9 cellular contexts compared by ENCODE assay signal in the genomic region with DNA sequence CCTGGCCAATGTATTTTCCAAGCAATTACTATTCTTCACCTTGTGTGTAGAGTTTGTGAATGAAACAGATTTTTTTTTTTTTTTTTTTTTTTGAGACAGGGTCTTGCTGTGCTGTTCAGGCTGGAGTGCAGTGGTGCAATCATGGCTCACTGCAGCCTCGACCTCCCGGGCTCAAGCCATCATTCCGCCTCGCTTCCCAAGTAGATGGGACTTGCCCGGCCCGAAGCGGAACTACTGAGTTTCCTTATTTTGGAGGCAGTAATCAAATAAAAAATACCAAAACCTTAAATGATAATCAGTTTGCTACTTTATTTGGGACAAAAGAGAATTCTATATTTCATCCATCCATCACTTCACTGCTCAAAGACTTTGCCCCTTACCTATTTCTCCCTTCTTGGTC. TPM values are rescaled to one million over a fixed set of nuclear protein-coding genes. Genes with fewer than 3 reads are reported as not detected.
DNase-seq lines count a peak whose midpoint lies in the region; ATAC-seq and TF ChIP-seq lines count a peak whose summit lies in the region.
"Had no signal": no experiment of that assay in that cellular context is flagged by ENCODE, and none has a peak within 500 bp of the region (broad histone marks: within the 10 kb centered on the region; RNA-seq: fewer than 3 reads in every experiment).

No MANE protein-coding gene starts in this region.

- H3K4me3 ChIP-seq in heart right ventricle (peak overlapping the region in 9 of 10 donors; percentile 58 to 94 (median 77)), mesodermal cell (ENCODE audit: extremely low read depth, insufficient read depth, low read length, poor library complexity, severe bottlenecking) (peak overlapping the region; percentile 56), uterus (no peak overlapping the region)

- H3K9me3 ChIP-seq in heart right ventricle = peaks cover 0 to 4% (median 0%) of the 10 kb centered on the region in 11 donors
- H3K9me3 ChIP-seq in mesodermal cell (ENCODE audit: control insufficient read depth, low read length) = no peaks in the 10 kb centered on the region
- no peaks in the 10 kb centered on the region for H3K9me3 ChIP-seq in uterus

- TF ChIP-seq CTCF in heart right ventricle (IDR thresholded peaks at IDR 0.05) = no peak
- TF ChIP-seq CTCF in uterus (IDR thresholded peaks at IDR 0.05) = no peak

- H3K36me3 ChIP-seq in heart right ventricle (no peaks in the 10 kb centered on the region), mesodermal cell (ENCODE audit: control insufficient read depth, insufficient read depth, low read length) (no peaks in the 10 kb centered on the region), uterus (no peaks in the 10 kb centered on the region)

- intact Hi-C loops in heart right ventricle (cut with DNase I) (no loop called here), cardiac septum (cut with DNase I) (no loop called here), uterus (cut with DNase I; ENCODE audit: low total_unique reads) (no loop called here)
- intact Hi-C loops in activated T-helper 2 cell treated with anti-CD3 and anti-CD28 coated beads, Interferon-gamma antibody, Interleukin-2, Interleukin-4, amounts not matched to agents 10 μg/mL and 5 μg/mL and 100 μg/mL, durations not matched to agents 14 hours and 24 hours and 36 hours (cut with micrococcal nuclease) = no loop called here

- 95% methylated on average over 7 of the region's 7 CpGs for WGBS in heart right ventricle, 2 donors
- 94 to 96% methylated on average over 3 to 4 of the region's 7 CpGs for WGBS in mesodermal cell (ENCODE audit: insufficient coverage in 2 of 2), 2 experiments

- H3K27ac Mint-ChIP-seq in activated T-helper 2 cell treated with anti-CD3 and anti-CD28 coated beads, Interferon-gamma antibody, Interleukin-2, Interleukin-4, amounts not matched to agents 10 μg/mL and 5 μg/mL and 100 μg/mL, durations not matched to agents 14 hours and 24 hours and 36 hours = no peak overlapping the region

- no peak for DNase-seq in heart right ventricle
- DNase-seq in cardiac septum (ENCODE audit: low spot score) = no peak
- DNase-seq in activated T-helper 2 cell treated with anti-CD3 and anti-CD28 coated beads, Interferon-gamma antibody, Interleukin-2, Interleukin-4, amounts not matched to agents 10 μg/mL and 5 μg/mL and 100 μg/mL, durations not matched to agents 14 hours and 24 hours and 36 hours (ENCODE audit: low spot score) = no peak
- no peak for DNase-seq in uterus
- DNase-seq in stimulated activated CD4-positive, alpha-beta T cell treated with anti-CD3 and anti-CD28 coated beads, Interleukin-2, amount 100 ng/mL, for 24 hours = no peak
- DNase-seq in NCI-H510A treated with DMSO at 0.1 percent for 48 hours (lab: John Stamatoyannopoulos, UW) = no peak

- peaks cover 4% of the 10 kb centered on the region for H3K27me3 Mint-ChIP-seq in activated T-helper 2 cell treated with anti-CD3 and anti-CD28 coated beads, Interferon-gamma antibody, Interleukin-2, Interleukin-4, amounts not matched to agents 10 μg/mL and 5 μg/mL and 100 μg/mL, durations not matched to agents 14 hours and 24 hours and 36 hours (ENCODE audit: low read depth)

- peaks cover 11% of the 10 kb centered on the region for H3K4me1 Mint-ChIP-seq in activated T-helper 2 cell treated with anti-CD3 and anti-CD28 coated beads, Interferon-gamma antibody, Interleukin-2, Interleukin-4, amounts not matched to agents 10 μg/mL and 5 μg/mL and 100 μg/mL, durations not matched to agents 14 hours and 24 hours and 36 hours (ENCODE audit: low read depth)

- H3K27ac ChIP-seq in heart right ventricle (peak overlapping the region in 2 of 10 donors; percentile 67 to 80), mesodermal cell (ENCODE audit: low read depth, low read length, severe bottlenecking) (no peak overlapping the region), uterus (peak overlapping the region; percentile 84 to 87)

- ATAC-seq in heart right ventricle = no peak
- ATAC-seq in GM21381 (IDR thresholded peaks at IDR 0.05; ENCODE audit: unreplicated experiment) = no peak

- H3K4me3 Mint-ChIP-seq in activated T-helper 2 cell treated with anti-CD3 and anti-CD28 coated beads, Interferon-gamma antibody, Interleukin-2, Interleukin-4, amounts not matched to agents 10 μg/mL and 5 μg/mL and 100 μg/mL, durations not matched to agents 14 hours and 24 hours and 36 hours (ENCODE audit: low read depth) = peak overlapping the region; percentile 96

- H3K36me3 Mint-ChIP-seq in activated T-helper 2 cell treated with anti-CD3 and anti-CD28 coated beads, Interferon-gamma antibody, Interleukin-2, Interleukin-4, amounts not matched to agents 10 μg/mL and 5 μg/mL and 100 μg/mL, durations not matched to agents 14 hours and 24 hours and 36 hours (ENCODE audit: low read depth) = no peaks in the 10 kb centered on the region

- H3K27me3 ChIP-seq in heart right ventricle (no peaks in the 10 kb centered on the region), uterus (no peaks in the 10 kb centered on the region)

- H3K4me1 ChIP-seq in heart right ventricle (peaks cover 0 to 13% (median 6%) of the 10 kb centered on the region in 9 donors), mesodermal cell (ENCODE audit: control insufficient read depth, insufficient read depth, low read length, poor library complexity, severe bottlenecking) (peaks cover 2% of the 10 kb centered on the region), uterus (no peaks in the 10 kb centered on the region)

- no peaks in the 10 kb centered on the region for H3K9me3 Mint-ChIP-seq in activated T-helper 2 cell treated with anti-CD3 and anti-CD28 coated beads, Interferon-gamma antibody, Interleukin-2, Interleukin-4, amounts not matched to agents 10 μg/mL and 5 μg/mL and 100 μg/mL, durations not matched to agents 14 hours and 24 hours and 36 hours

- no peak for TF ChIP-seq POLR2A in uterus (IDR thresholded peaks at IDR 0.05)

RNA-seq across cellular contexts. Expression of gene BTBD8, which starts 0.7 kb away (rescaled TPM):
- total RNA-seq in heart right ventricle = 1 to 10 TPM; 2.9 to 6.1 (median 4.4) TPM
- 1 to 10 TPM in 1 of 2 donors, under 1 TPM in 1; 0.30 to 2.0 TPM for polyA plus RNA-seq in heart right ventricle
- total RNA-seq in cardiac septum = 4.5 TPM
- total RNA-seq in activated T-helper 2 cell treated with anti-CD3 and anti-CD28 coated beads, Interferon-gamma antibody, Interleukin-2, Interleukin-4, amounts not matched to agents 10 μg/mL and 5 μg/mL and 100 μg/mL, durations not matched to agents 14 hours and 24 hours and 36 hours = 1.4 and 2.4 TPM in 2 replicates
- 3.4 TPM for polyA plus RNA-seq in mesodermal cell (2013, experiment 1 of 2)
- polyA plus RNA-seq in mesodermal cell (2013, experiment 2 of 2) = 4.0 TPM
- 10 to 100 TPM in 1 of 4 donors, 1 to 10 TPM in 3; 3.7 to 15.2 (median 4.5) TPM for total RNA-seq in uterus

RNA-seq across cellular contexts. Expression of gene SETSIP, which starts 4.2 kb away (rescaled TPM):
- total RNA-seq in heart right ventricle (not detected), cardiac septum (not detected), uterus (not detected)
- not detected for polyA plus RNA-seq in heart right ventricle
- not detected in 2 replicates for total RNA-seq in activated T-helper 2 cell treated with anti-CD3 and anti-CD28 coated beads, Interferon-gamma antibody, Interleukin-2, Interleukin-4, amounts not matched to agents 10 μg/mL and 5 μg/mL and 100 μg/mL, durations not matched to agents 14 hours and 24 hours and 36 hours
- not detected for polyA plus RNA-seq in mesodermal cell (2013, experiment 1 of 2)
- not detected for polyA plus RNA-seq in mesodermal cell (2013, experiment 2 of 2)
- total RNA-seq: lower leg skin had no signal

RNA-seq across cellular contexts. Expression of gene EPHX4, which starts 49.7 kb away (rescaled TPM):
- total RNA-seq in heart right ventricle (under 1 TPM in 5 of 10 donors, not detected in 5; 0.22 to 0.38 (median 0.32) TPM), cardiac septum (0.22 TPM), uterus (1 to 10 TPM in 2 of 4 donors, not detected in 2; 1.5 to 2.6 TPM)
- under 1 TPM in 1 of 2 donors, not detected in 1; 0.20 TPM for polyA plus RNA-seq in heart right ventricle
- 2.3 TPM in 2 replicates for total RNA-seq in activated T-helper 2 cell treated with anti-CD3 and anti-CD28 coated beads, Interferon-gamma antibody, Interleukin-2, Interleukin-4, amounts not matched to agents 10 μg/mL and 5 μg/mL and 100 μg/mL, durations not matched to agents 14 hours and 24 hours and 36 hours
- 1.7 TPM for polyA plus RNA-seq in mesodermal cell (2013, experiment 1 of 2)
- polyA plus RNA-seq in mesodermal cell (2013, experiment 2 of 2) = 0.86 TPM

Comparison
In these comparisons a context has a peak if more than half of its experiments do, and no peak if none do; other contexts are left out.
1. H3K4me3 ChIP-seq: peak in heart right ventricle (9 of 10) and mesodermal cell (single experiment); none in uterus (0 of 2).